In genomic region chr9:110340306-110340705, GRCh38 we compare ENCODE assay signal across 11 cellular contexts. TPM values are rescaled to one million over a fixed set of nuclear protein-coding genes. Genes with fewer than 3 reads are reported as not detected.
DNase-seq lines count a peak whose midpoint lies in the region; TF ChIP-seq lines count a peak whose summit lies in the region.
"Had no signal": no experiment of that assay in that cellular context is flagged by ENCODE, and none has a peak within 500 bp of the region (broad histone marks: within the 10 kb centered on the region; RNA-seq: fewer than 3 reads in every experiment).

No MANE protein-coding gene starts in this region.

- DNase-seq in DMS 273 (lab: John Stamatoyannopoulos, UW; ENCODE audit: unreplicated experiment): peak; percentile 29
- DNase-seq in DMS 273 treated with DMSO at 0.1 percent for 48 hours (lab: John Stamatoyannopoulos, UW): no peak
- DNase-seq in NAMALWA (ENCODE audit: low spot score): peak; percentile 30
- DNase-seq in dermis blood vessel endothelial cell: peak; percentile 7
- peak; percentile 59 for DNase-seq in osteoblast (ENCODE audit: insufficient read length, low spot score, missing footprints)
- no peak for DNase-seq in GM10266 (ENCODE audit: extremely low spot score)
- DNase-seq in NCI-H345 treated with DMSO at 0.1 percent for 48 hours (lab: John Stamatoyannopoulos, UW; ENCODE audit: unreplicated experiment): no peak
- DNase-seq in stimulated activated CD4-positive, alpha-beta T cell treated with anti-CD3 and anti-CD28 coated beads, Interleukin-12 subunit alpha, Interleukin-12 subunit beta, amount 100 ng/mL, for 4 hours: no peak
- DNase-seq: SW 1271 had no signal

- H3K27me3 ChIP-seq in osteoblast (ENCODE audit: insufficient read depth, low read length): no peaks in the 10 kb centered on the region

- peaks cover 14% of the 10 kb centered on the region for H3K4me1 ChIP-seq in osteoblast (ENCODE audit: insufficient read depth, low read length)

- no peak overlapping the region for H3K27ac ChIP-seq in osteoblast (ENCODE audit: low read depth, low read length)
- H3K27ac ChIP-seq: thoracic aorta had no signal

- H2AFZ ChIP-seq in osteoblast (ENCODE audit: low read length): no peak overlapping the region

- no peaks in the 10 kb centered on the region for H4K20me1 ChIP-seq in osteoblast (ENCODE audit: insufficient read depth, low read length)

- H3K4me2 ChIP-seq in osteoblast (ENCODE audit: insufficient read depth, low read length): no peak overlapping the region

- no peak overlapping the region for H3K4me3 ChIP-seq in osteoblast (ENCODE audit: insufficient read depth, low read length)
- H3K4me3 ChIP-seq: thoracic aorta had no signal

- no peaks in the 10 kb centered on the region for H3K36me3 ChIP-seq in osteoblast (ENCODE audit: insufficient read depth, low read length)
- H3K36me3 ChIP-seq: thoracic aorta had no signal

- H3K9me3 ChIP-seq in osteoblast (ENCODE audit: low read depth, low read length): no peaks in the 10 kb centered on the region
- H3K9me3 ChIP-seq: thoracic aorta had no signal

- H3K79me2 ChIP-seq in osteoblast (ENCODE audit: insufficient read depth, low read length): no peaks in the 10 kb centered on the region

- TF ChIP-seq CTCF in osteoblast (IDR thresholded peaks at IDR 0.05; ENCODE audit: extremely low read depth, low read depth, low read length): peak; percentile 64
- TF ChIP-seq CTCF in GM10266 (IDR thresholded peaks at IDR 0.05; ENCODE audit: control insufficient read depth, insufficient read depth, low read depth, missing control alignments): no peak

RNA-seq across cellular contexts. Expression of gene TXNDC8, which starts 2.6 kb away (rescaled TPM):
- total RNA-seq in dermis blood vessel endothelial cell: not detected in 2 replicates
- not detected in 2 replicates for total RNA-seq in osteoblast
- total RNA-seq: mesothelial cell of epicardium, thoracic aorta had no signal

Comparison
In these comparisons a context has a peak if more than half of its experiments do, and no peak if none do; other contexts are left out.
1. DNase-seq: peak in DMS 273 (single experiment), NAMALWA (single experiment), dermis blood vessel endothelial cell (single experiment) and osteoblast (single experiment); none in DMS 273 treated with DMSO at 0.1 percent for 48 hours (single experiment), GM10266 (single experiment), NCI-H345 treated with DMSO at 0.1 percent for 48 hours (single experiment) and stimulated activated CD4-positive, alpha-beta T cell treated with anti-CD3 and anti-CD28 coated beads, Interleukin-12 subunit alpha, Interleukin-12 subunit beta, amount 100 ng/mL, for 4 hours (single experiment).